In genomic region chr12:53752651-53753050, GRCh38 we compare ENCODE assay signal across 25 cellular contexts. TPM values are rescaled to one million over a fixed set of nuclear protein-coding genes. Genes with fewer than 3 reads are reported as not detected.
"Had no signal": no experiment of that assay in that cellular context is flagged by ENCODE, and none has a peak within 500 bp of the region (broad histone marks: within the 10 kb centered on the region; RNA-seq: fewer than 3 reads in every experiment).

No MANE protein-coding gene starts in this region.

- FAIRE-seq: astrocyte, pancreas had no signal

- H3K36me3 ChIP-seq: adrenal gland, breast epithelium, gastrocnemius medialis, left ventricle myocardium inferior, pancreas, spleen, thoracic aorta, upper lobe of right lung had no signal

- ATAC-seq: gastrocnemius medialis; stimulated activated memory B cell treated with anti-CD40 and anti-IgM and Interleukin-4, amounts not matched to agents 10 μg/mL and 1 μg/mL and 100 μg/mL, for 72 hours had no signal

- H3K9me3 ChIP-seq: adrenal gland, breast epithelium, gastrocnemius medialis, left ventricle myocardium inferior, mucosa of descending colon, pancreas, spleen, thoracic aorta, upper lobe of right lung had no signal

- H3K27ac ChIP-seq: adrenal gland, gastrocnemius medialis, thoracic aorta, upper lobe of right lung had no signal

- H3K4me3 ChIP-seq: mucosa of descending colon had no signal

- DNase-seq: activated CD4-positive, alpha-beta T cell treated with anti-CD3 and anti-CD28 coated beads, Interleukin-2, amount 50 U/mL, for 1 hour; activated CD4-positive, CD25-positive, alpha-beta regulatory T cell treated with anti-CD3 and anti-CD28 coated beads, Interleukin-2, amount 50 U/mL, for 72 hours; activated CD8-positive, alpha-beta memory T cell treated with anti-CD3 and anti-CD28 coated beads, Interleukin-2, amount 50 U/mL, for 48 hours; activated effector memory CD4-positive, alpha-beta T cell treated with anti-CD3 and anti-CD28 coated beads, Interleukin-2, amount 50 U/mL, for 16 hours; activated T-cell treated with anti-CD3 and anti-CD28 coated beads, Interleukin-2, amount 50 U/mL, for 48 hours; adrenal gland; effector CD4-positive, alpha-beta T cell; gastrocnemius medialis; kidney glomerular epithelial cell; left ventricle myocardium inferior; mucosa of descending colon; naive B cell; stimulated activated CD4-positive, alpha-beta T cell treated with anti-CD3 and anti-CD28 coated beads, Interleukin-4, amount 100 ng/mL, for 4 hours; T1000 had no signal

RNA-seq across cellular contexts. Expression of gene CISTR, which starts 0.9 kb away (rescaled TPM):
- total RNA-seq: activated naive CD4-positive, alpha-beta T cell treated with anti-CD3 and anti-CD28 coated beads, Interleukin-2, amount 50 U/mL, for 72 hours; adrenal gland; astrocyte; breast epithelium; cerebellum; gastrocnemius medialis; mucosa of descending colon; pancreas; spleen; T-helper 1 cell treated with Interleukin-12 subunit alpha and Interleukin-12 subunit beta and Interleukin-4 antibody, amounts not matched to agents 30 ng/mL and 1 ng/mL, for 36 hours; thoracic aorta; upper lobe of right lung had no signal
- polyA plus RNA-seq: adrenal gland, esophagus, pancreas had no signal
